1 cellular context compared by ENCODE assay signal in the genomic region with DNA sequence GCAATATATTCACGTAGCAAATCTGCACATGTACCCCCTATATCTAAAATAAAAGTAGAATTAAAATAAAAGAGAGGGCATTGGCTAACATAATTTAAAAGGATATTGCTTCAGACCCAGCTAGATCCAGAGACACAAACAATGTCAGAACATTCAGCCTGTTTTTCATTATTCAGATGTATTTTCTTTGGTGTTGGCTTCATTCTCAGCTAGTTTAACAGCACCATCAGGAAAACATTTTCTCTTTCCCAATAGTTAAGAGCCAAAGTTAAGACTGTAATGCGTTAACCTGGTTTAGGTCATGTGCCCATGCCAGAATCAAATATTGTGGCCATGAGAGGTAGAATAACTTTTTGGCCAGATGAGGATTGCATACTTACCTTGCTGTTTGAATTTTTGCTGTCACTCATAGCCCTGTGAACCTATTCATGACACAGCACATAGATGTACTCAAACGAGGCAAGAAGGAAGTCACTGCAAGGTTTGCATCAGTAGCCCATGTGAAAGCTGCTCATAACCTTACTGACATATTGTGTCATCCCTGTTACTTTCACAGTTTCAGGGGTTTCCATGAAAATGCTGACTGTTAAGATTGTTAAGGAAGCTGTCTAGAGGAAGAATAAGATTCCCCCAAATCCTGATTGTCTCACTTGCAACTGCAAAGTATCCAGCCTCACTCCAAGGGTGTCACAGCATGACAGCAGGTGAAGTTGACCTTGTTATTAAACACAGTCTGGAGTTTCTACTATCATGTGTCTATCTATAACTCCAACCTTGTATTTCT.
A peak's percentile ranks its signal among the peaks of the same experiment; 100 is the strongest.
TF ChIP-seq lines count a peak whose summit lies in the region.

No MANE protein-coding gene starts in this region.

TF ChIP-seq in HepG2, 621 proteins besides CTCF, POLR2A, EP300 and RAD21:
- TF ChIP-seq MAFF (IDR thresholded peaks at IDR 0.05; ENCODE audit: low read depth, low read length) = peak; percentile 53
- no peak for TF ChIP-seq ZNF138 (CRISPR knock-in tag; IDR thresholded peaks at IDR 0.05; ENCODE audit: low read depth)
- peak; percentile 69 to 75 for TF ChIP-seq MAFK (conservative IDR thresholded peaks at IDR 0.05 in 1 of 2, IDR thresholded peaks at IDR 0.05 in 1 of 2; ENCODE audit: low read length in 2 of 2)
TF ChIP-seq in HepG2: peak in this region for 2.
